Comparison of ENCODE assay signal across 16 cellular contexts in genomic region chr16:17306745-17307144, GRCh38.
"Had no signal": no experiment of that assay in that cellular context is flagged by ENCODE, and none has a peak within 500 bp of the region (broad histone marks: within the 10 kb centered on the region; RNA-seq: fewer than 3 reads in every experiment).

No MANE protein-coding gene starts in this region.

- H3K27me3 Mint-ChIP-seq: activated naive CD8-positive, alpha-beta T cell treated with anti-CD3 and anti-CD28 coated beads, Interleukin-2, amount 50 U/mL, for 24 hours; memory B cell had no signal

- ATAC-seq: activated CD8-positive, alpha-beta T cell treated with anti-CD3 and anti-CD28 coated beads, Interleukin-2, amount 10 ng/mL, durations not matched to agents 7 days and 5 days; activated naive CD8-positive, alpha-beta T cell treated with anti-CD3 and anti-CD28 coated beads, Interleukin-2, amount 50 U/mL, for 24 hours; left colon; pancreas; stimulated activated naive CD8-positive, alpha-beta T cell treated with anti-CD3 and anti-CD28 coated beads, Interleukin-15, Interleukin-2, amounts not matched to agents 100 U/mL and 50 U/mL, for 24 hours had no signal

- H3K4me2 ChIP-seq: SK-N-SH had no signal

- H3K4me3 ChIP-seq: cardiac muscle cell, pancreas had no signal

- FAIRE-seq: keratinocyte, pancreas had no signal

- H3K9me3 ChIP-seq: neutrophil, pancreas, SK-N-SH had no signal

- H3K27ac Mint-ChIP-seq: endodermal cell, memory B cell had no signal

- H3K36me3 ChIP-seq: cardiac muscle cell, neutrophil, pancreas had no signal

- H3K4me3 Mint-ChIP-seq: activated CD8-positive, alpha-beta T cell treated with anti-CD3 and anti-CD28 coated beads, Interleukin-2, amount 10 ng/mL, durations not matched to agents 7 days and 5 days; activated naive CD8-positive, alpha-beta T cell treated with anti-CD3 and anti-CD28 coated beads, Interleukin-2, amount 50 U/mL, for 24 hours; endodermal cell; memory B cell; nephron had no signal

- H3K9ac ChIP-seq: SK-N-SH had no signal

- H3K27me3 ChIP-seq: cardiac muscle cell, neutrophil, pancreas had no signal

- H3K27ac ChIP-seq: cardiac muscle cell, neutrophil had no signal

- DNase-seq: activated CD8-positive, alpha-beta T cell treated with anti-CD3 and anti-CD28 coated beads, Interleukin-2, amount 10 ng/mL, durations not matched to agents 7 days and 5 days; activated naive CD8-positive, alpha-beta T cell treated with anti-CD3 and anti-CD28 coated beads, Interleukin-2, amount 50 U/mL, for 24 hours; activated T-cell treated with anti-CD3 and anti-CD28 coated beads, Interleukin-2, amount 50 U/mL, for 1 hour; cortex of kidney; endodermal cell; foreskin fibroblast; left colon; SK-N-SH; stimulated activated CD4-positive, alpha-beta T cell treated with anti-CD3 and anti-CD28 coated beads, Interleukin-4, amount 100 ng/mL, for 24 hours; stimulated activated naive CD8-positive, alpha-beta T cell treated with anti-CD3 and anti-CD28 coated beads, Interleukin-15, Interleukin-2, amounts not matched to agents 100 U/mL and 50 U/mL, for 24 hours had no signal

- H3K9me3 Mint-ChIP-seq: activated naive CD8-positive, alpha-beta T cell treated with anti-CD3 and anti-CD28 coated beads, Interleukin-2, amount 50 U/mL, for 24 hours; endodermal cell; memory B cell; nephron had no signal
